In the genomic region with DNA sequence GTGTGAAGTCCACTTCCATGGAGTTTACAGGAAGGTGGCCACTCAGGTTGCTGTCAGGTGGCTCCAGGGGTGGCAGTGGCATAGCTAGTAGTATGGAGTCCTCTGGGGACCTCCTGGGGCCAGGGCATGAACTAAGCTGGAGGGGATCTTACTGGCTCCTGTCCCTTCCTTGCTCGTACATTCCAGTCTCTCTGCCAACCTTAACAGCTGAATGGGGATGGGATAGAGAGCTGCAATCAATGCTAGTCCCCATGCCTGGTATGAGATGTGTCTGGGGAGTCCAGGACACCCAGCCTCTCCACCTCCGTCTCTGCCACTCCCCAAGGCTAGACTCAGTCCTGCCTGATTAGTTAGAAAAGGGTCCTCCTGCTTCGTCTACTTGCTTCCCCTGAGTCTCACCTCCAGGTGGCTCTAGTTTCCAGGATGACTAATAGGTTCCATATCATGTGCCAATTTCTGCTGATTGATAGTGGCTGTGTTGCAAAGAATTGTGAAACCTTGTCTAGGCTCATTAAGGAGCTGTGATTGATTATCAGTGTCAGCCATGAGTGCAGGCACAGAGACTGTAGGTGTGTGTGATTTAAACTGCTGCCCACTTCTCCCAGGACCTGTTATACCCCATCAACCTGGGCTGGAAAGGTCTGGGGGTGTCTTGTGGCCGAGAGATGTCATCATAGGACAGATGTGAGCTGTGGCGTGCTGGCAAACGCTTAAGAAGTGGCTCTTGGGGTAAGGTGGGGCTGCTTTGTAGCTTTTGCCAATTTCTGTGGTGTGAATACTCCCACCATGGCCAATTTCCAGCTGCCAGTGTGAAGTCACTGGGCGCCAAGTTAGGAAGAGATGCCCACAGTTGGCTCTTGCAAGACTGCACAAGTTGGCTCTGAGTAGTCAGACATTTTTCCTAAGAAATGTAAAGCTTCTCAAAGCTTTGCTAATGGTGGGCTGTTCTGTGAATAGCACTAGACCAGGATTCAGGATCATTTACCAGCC, we compare ENCODE assay signal across 8 cellular contexts. TPM values are rescaled to one million over a fixed set of nuclear protein-coding genes. Genes with fewer than 3 reads are reported as not detected.
A peak's percentile ranks its signal among the peaks of the same experiment; 100 is the strongest.
DNase-seq lines count a peak whose midpoint lies in the region; ATAC-seq and TF ChIP-seq lines count a peak whose summit lies in the region.

No MANE protein-coding gene starts in this region.

- no peaks in the 10 kb centered on the region for H3K27me3 Mint-ChIP-seq in MCF 10A (ENCODE audit: insufficient read depth, unreplicated experiment)
- peaks cover 9 to 31% of the 10 kb centered on the region in 2 donors for H3K27me3 Mint-ChIP-seq in CD8-positive, alpha-beta memory T cell

- H3K27ac ChIP-seq in breast epithelium = no peak overlapping the region
- H3K27ac ChIP-seq in aorta (ENCODE audit: low read depth in 1 of 2, low read length in 2 of 2) = peak overlapping the region in 1 of 2 donors; percentile 10
- no peak overlapping the region for H3K27ac ChIP-seq in CD8-positive, alpha-beta memory T cell (ENCODE audit: low read depth, low read length)

- H3K36me3 ChIP-seq in breast epithelium (no peaks in the 10 kb centered on the region), aorta (ENCODE audit: control insufficient read depth in 1 of 2, insufficient read depth in 2 of 2, low read length in 1 of 2) (no peaks in the 10 kb centered on the region)
- no peaks in the 10 kb centered on the region for H3K36me3 ChIP-seq in CD8-positive, alpha-beta memory T cell (ENCODE audit: insufficient read depth, low read length)

- no TSS peak for BruUV-seq in MCF 10A (replicated peaks; lab: Mats Ljungman, UMichigan)

- CTCF ChIA-PET in MCF 10A (lab: Yijun Ruan, JAX) = interaction anchor here (0.5 to 2.1 kb wide), 9 partner anchors 10 to 165 kb away, joined by 3 to 14 read pairs (median 4); no protein-coding TSS in a partner anchor
- CTCF ChIA-PET in CD8-positive, alpha-beta memory T cell (lab: Charles Lee) = no interaction called here

- H3K36me3 Mint-ChIP-seq in MCF 10A (ENCODE audit: insufficient read depth, unreplicated experiment) = no peaks in the 10 kb centered on the region
- no peaks in the 10 kb centered on the region for H3K36me3 Mint-ChIP-seq in CD8-positive, alpha-beta memory T cell

- TF ChIP-seq CTCF in MCF 10A (IDR thresholded peaks at IDR 0.05; ENCODE audit: unreplicated experiment) (peak; percentile 14), breast epithelium (IDR thresholded peaks at IDR 0.05) (peak in 1 of 3 donors; percentile 14)

- no peak for TF ChIP-seq POLR2A in breast epithelium (IDR thresholded peaks at IDR 0.05)

- DNase-seq in MCF 10A (ENCODE audit: unreplicated experiment) (peak; percentile 94), breast epithelium (ENCODE audit: low spot score in 2 of 2) (no peak), RPMI7951 (ENCODE audit: low read depth) (peak; percentile 84), glomerular endothelial cell (ENCODE audit: extremely low read depth, low read depth, low spot score) (peak; percentile 78), aorta (no peak)
- no peak for DNase-seq in CD8-positive, alpha-beta memory T cell

- no peak overlapping the region for H3K4me3 ChIP-seq in breast epithelium
- no peak overlapping the region for H3K4me3 ChIP-seq in aorta (ENCODE audit: low read length in 2 of 2)
- no peak overlapping the region for H3K4me3 ChIP-seq in CD8-positive, alpha-beta memory T cell (ENCODE audit: low read length)

- peaks cover 15% of the 10 kb centered on the region for H3K4me1 Mint-ChIP-seq in MCF 10A (ENCODE audit: insufficient read depth, unreplicated experiment)
- no peaks in the 10 kb centered on the region for H3K4me1 Mint-ChIP-seq in CD8-positive, alpha-beta memory T cell

- H3K9me3 ChIP-seq in breast epithelium = no peaks in the 10 kb centered on the region
- no peaks in the 10 kb centered on the region for H3K9me3 ChIP-seq in aorta (ENCODE audit: control insufficient read depth, low read length)
- H3K9me3 ChIP-seq in CD8-positive, alpha-beta memory T cell (ENCODE audit: low read length) = no peaks in the 10 kb centered on the region

- H3K4me3 Mint-ChIP-seq in MCF 10A (ENCODE audit: unreplicated experiment) = no peak overlapping the region
- no peak overlapping the region for H3K4me3 Mint-ChIP-seq in CD8-positive, alpha-beta memory T cell

- ATAC-seq in aorta (ENCODE audit: low FRiP score) = peak; percentile 21
- ATAC-seq in HG02763 (IDR thresholded peaks at IDR 0.05; ENCODE audit: unreplicated experiment) = no peak
- no peak for ATAC-seq in HG03354 (IDR thresholded peaks at IDR 0.05; ENCODE audit: poor library complexity, severe bottlenecking, unreplicated experiment)

- no peaks in the 10 kb centered on the region for H3K9me3 Mint-ChIP-seq in MCF 10A (ENCODE audit: unreplicated experiment)
- no peaks in the 10 kb centered on the region for H3K9me3 Mint-ChIP-seq in CD8-positive, alpha-beta memory T cell

- no peaks in the 10 kb centered on the region for H3K27me3 ChIP-seq in breast epithelium
- H3K27me3 ChIP-seq in aorta (ENCODE audit: control insufficient read depth in 1 of 2, insufficient read depth in 2 of 2, low read length in 1 of 2) = no peaks in the 10 kb centered on the region
- H3K27me3 ChIP-seq in CD8-positive, alpha-beta memory T cell (ENCODE audit: insufficient read depth, low read length, poor library complexity, severe bottlenecking) = no peaks in the 10 kb centered on the region

- H3K4me1 ChIP-seq in breast epithelium = no peaks in the 10 kb centered on the region
- H3K4me1 ChIP-seq in aorta (ENCODE audit: control insufficient read depth in 1 of 2, insufficient read depth in 2 of 2, low read length in 2 of 2) = no peaks in the 10 kb centered on the region
- no peaks in the 10 kb centered on the region for H3K4me1 ChIP-seq in CD8-positive, alpha-beta memory T cell (ENCODE audit: insufficient read depth, low read length)

- peak overlapping the region; percentile 29 for H3K27ac Mint-ChIP-seq in MCF 10A (ENCODE audit: low read depth, unreplicated experiment)
- H3K27ac Mint-ChIP-seq in CD8-positive, alpha-beta memory T cell = no peak overlapping the region

- 48 to 51% methylated on average over 7 of the region's 7 CpGs for WGBS in aorta, 2 donors

- POLR2A ChIA-PET in MCF 10A (lab: Yijun Ruan, JAX) = interaction anchor here (0.6 to 1.3 kb wide), 6 partner anchors 30 to 309 kb away, joined by 3 to 4 read pairs (median 4); a partner anchor contains a TSS
- POLR2A ChIA-PET in CD8-positive, alpha-beta memory T cell (lab: Charles Lee) = no interaction called here

- intact Hi-C loops in MCF 10A (cut with micrococcal nuclease) = loop anchor here (1.0 kb wide), 1 partner anchor 53 kb away; no protein-coding TSS in a partner anchor
- intact Hi-C loops in breast epithelium (cut with DNase I; ENCODE audit: low total_unique reads) = loop anchor here (2.0 kb wide), 1 partner anchor 179 kb away; no protein-coding TSS in a partner anchor
- intact Hi-C loops in aorta (cut with DNase I) = no loop called here

RNA-seq across cellular contexts. Expression of a gene that starts 59.8 kb away (rescaled TPM):
- total RNA-seq in MCF 10A (2022) (0.22 and 0.47 TPM in 2 replicates), breast epithelium (under 1 TPM; 0.66 to 0.80 (median 0.73) TPM), glomerular endothelial cell (20.1 and 38.7 TPM in 2 replicates), aorta (10 to 100 TPM in 1 of 2 donors, 1 to 10 TPM in 1; 9.3 to 13.6 TPM)
- total RNA-seq in RPMI7951 (2014; rRNA removed; shearing (Covaris generic)) = 17.1 and 26.2 TPM in 2 replicates
- 10 to 100 TPM in 1 of 2 donors, 1 to 10 TPM in 1; 3.5 to 32.8 TPM for polyA plus RNA-seq in aorta
- not detected for total RNA-seq in CD8-positive, alpha-beta memory T cell
- polyA plus RNA-seq in CD8-positive, alpha-beta memory T cell = not detected

Comparison
In these comparisons a context has a peak if more than half of its experiments do, and no peak if none do; other contexts are left out.
1. DNase-seq: peak in MCF 10A (single experiment), RPMI7951 (single experiment) and glomerular endothelial cell (single experiment); none in breast epithelium (0 of 2), aorta (0 of 2) and CD8-positive, alpha-beta memory T cell (0 of 5).
2. intact Hi-C loops: an anchor here in MCF 10A (1.0 kb wide) and breast epithelium (2.0 kb wide); none called in aorta.